25 cellular contexts compared by ENCODE assay signal in the genomic region with DNA sequence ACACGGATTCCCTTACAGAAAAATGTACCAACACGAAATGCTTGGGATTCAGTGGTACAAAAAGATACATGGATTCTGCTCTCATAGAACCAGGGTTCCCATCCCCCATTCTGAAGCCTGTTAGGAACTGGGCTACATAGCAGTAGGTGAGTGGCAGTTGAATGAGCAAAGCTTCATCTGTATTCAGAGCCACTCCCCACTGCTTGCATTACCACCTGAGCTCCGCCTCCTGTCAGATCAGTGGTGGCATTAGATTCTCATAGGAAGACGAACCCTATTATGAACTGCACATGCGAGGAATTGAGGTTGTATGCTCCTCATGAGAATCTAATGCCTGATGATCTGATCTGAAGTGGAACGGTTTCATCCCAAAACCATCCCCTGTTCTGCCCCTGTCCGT.
"Had no signal": no experiment of that assay in that cellular context is flagged by ENCODE, and none has a peak within 500 bp of the region (broad histone marks: within the 10 kb centered on the region; RNA-seq: fewer than 3 reads in every experiment).

No MANE protein-coding gene starts in this region.

- H3K9me3 ChIP-seq: colonic mucosa, esophagus squamous epithelium, gastrocnemius medialis, left lung had no signal

- H3K4me1 ChIP-seq: colonic mucosa, esophagus squamous epithelium, gastrocnemius medialis, heart right ventricle had no signal

- H3K27me3 ChIP-seq: colonic mucosa, esophagus squamous epithelium, gastrocnemius medialis, heart right ventricle, left lung had no signal

- FAIRE-seq: endometrium, islet of Langerhans, keratinocyte had no signal

- ATAC-seq: effector memory CD8-positive, alpha-beta T cell; esophagus mucosa; gastrocnemius medialis; heart right ventricle; left cardiac atrium; left lung; left ventricle myocardium superior; naive thymus-derived CD4-positive, alpha-beta T cell had no signal

- H3K4me3 ChIP-seq: colonic mucosa, esophagus squamous epithelium, gastrocnemius medialis, heart right ventricle, left lung, lung had no signal

- H3K36me3 ChIP-seq: colonic mucosa, esophagus squamous epithelium, gastrocnemius medialis, left lung had no signal

- H3K27ac ChIP-seq: colonic mucosa, epithelial cell of prostate, esophagus squamous epithelium, gastrocnemius medialis, heart right ventricle, left lung had no signal

- DNase-seq: colonic mucosa; cortex of kidney; effector CD8-positive, alpha-beta T cell; effector memory CD8-positive, alpha-beta T cell; endodermal cell; erythroblast; esophagus squamous epithelium; foreskin fibroblast; gastrocnemius medialis; glutamatergic neuron; head of caudate nucleus; heart right ventricle; hippocampal formation; left cardiac atrium; left lung; left ventricle myocardium superior; mesendoderm; midbrain; naive thymus-derived CD4-positive, alpha-beta T cell had no signal
